9 cellular contexts compared by ENCODE assay signal in the genomic region with DNA sequence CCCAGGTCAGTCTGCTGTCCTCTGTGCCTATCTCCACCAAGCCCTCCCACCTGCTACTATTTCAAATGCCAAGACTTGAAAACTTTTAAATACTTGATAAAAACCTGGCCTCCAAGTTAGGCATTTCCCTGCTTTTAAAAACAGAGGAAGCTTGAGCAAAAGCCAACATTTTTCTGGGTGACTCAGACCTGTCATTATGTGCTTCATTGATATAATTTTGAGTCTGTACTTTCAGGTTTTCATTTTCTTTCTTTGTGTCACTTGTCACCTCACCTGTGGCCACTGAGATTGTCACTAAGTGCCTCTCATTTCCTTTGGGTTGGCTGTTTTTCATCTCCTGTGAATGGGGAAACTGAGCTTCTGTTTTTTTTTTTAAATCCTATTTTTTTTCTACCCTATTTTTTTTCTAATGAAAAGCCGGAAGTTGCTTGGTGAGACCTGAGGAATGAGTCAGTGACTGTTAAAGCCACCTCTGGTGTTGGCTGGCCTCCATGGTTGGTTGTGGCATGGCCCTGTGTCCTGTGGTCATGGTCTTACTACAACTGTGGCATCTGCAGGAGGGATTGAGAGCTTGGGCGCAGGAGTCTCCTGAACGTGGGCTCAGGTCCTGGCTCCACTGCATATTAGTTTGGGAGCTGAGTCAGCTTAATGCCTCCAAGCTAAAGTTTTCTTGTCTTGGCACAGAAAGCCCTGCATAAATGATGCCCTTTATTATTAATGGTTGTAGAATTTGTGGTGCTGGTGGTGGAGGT. TPM values are rescaled to one million over a fixed set of nuclear protein-coding genes. Genes with fewer than 3 reads are reported as not detected.
DNase-seq lines count a peak whose midpoint lies in the region; ATAC-seq, FAIRE-seq and TF ChIP-seq lines count a peak whose summit lies in the region.
"Had no signal": no experiment of that assay in that cellular context is flagged by ENCODE, and none has a peak within 500 bp of the region (broad histone marks: within the 10 kb centered on the region; RNA-seq: fewer than 3 reads in every experiment).

No MANE protein-coding gene starts in this region.

- in situ Hi-C loops in HepG2 (cut with HindIII; ENCODE audit: extremely low pct_ligation_motif_present, low pct_unique_long_range_greater_than_20kb), result no loop called here

- TF ChIP-seq EP300 in HepG2 (IDR thresholded peaks at IDR 0.05; ENCODE audit: low read depth in 2 of 2, low read length in 2 of 2) (no peak), HepG2 (CRISPR knock-in tag; IDR thresholded peaks at IDR 0.05; ENCODE audit: borderline replicate concordance) (no peak)

- peak; percentile 73 for DNase-seq in EH (ENCODE audit: low read depth)
- peak; percentile 57 for DNase-seq in HK-2 (ENCODE audit: unreplicated experiment)
- no peak for DNase-seq in activated T-helper 2 cell treated with anti-CD3 and anti-CD28 coated beads, Interferon-gamma antibody, Interleukin-2, Interleukin-4, amounts not matched to agents 10 μg/mL and 5 μg/mL and 100 μg/mL, durations not matched to agents 14 hours and 24 hours and 36 hours (ENCODE audit: low spot score)
- DNase-seq in HepG2 (ENCODE audit: low spot score), result no peak
- no peak for DNase-seq in COLO829 (ENCODE audit: low spot score)
- DNase-seq in activated effector memory CD4-positive, alpha-beta T cell treated with Interleukin-2 at 50 U/mL for 16 hours, result no peak
- no peak for DNase-seq in HPDE6-E6E7 (ENCODE audit: extremely low spot score)

- peak overlapping the region; percentile 48 for H3K27ac Mint-ChIP-seq in activated T-helper 2 cell treated with anti-CD3 and anti-CD28 coated beads, Interferon-gamma antibody, Interleukin-2, Interleukin-4, amounts not matched to agents 10 μg/mL and 5 μg/mL and 100 μg/mL, durations not matched to agents 14 hours and 24 hours and 36 hours

- no peak for TF ChIP-seq CTCF in HepG2 (CRISPR knock-in tag; IDR thresholded peaks at IDR 0.05)

- H2AFZ ChIP-seq in HepG2 (ENCODE audit: low read length), result no peak overlapping the region

- H3K27me3 Mint-ChIP-seq in activated T-helper 2 cell treated with anti-CD3 and anti-CD28 coated beads, Interferon-gamma antibody, Interleukin-2, Interleukin-4, amounts not matched to agents 10 μg/mL and 5 μg/mL and 100 μg/mL, durations not matched to agents 14 hours and 24 hours and 36 hours (ENCODE audit: low read depth), result no peaks in the 10 kb centered on the region

- no peak for TF ChIP-seq POLR2A in HepG2 (IDR thresholded peaks at IDR 0.05; ENCODE audit: insufficient read depth in 1 of 2, low read depth in 2 of 2, low read length in 2 of 2)

- peaks cover 98% of the 10 kb centered on the region for H3K4me1 ChIP-seq in HepG2 (ENCODE audit: insufficient read depth, low read length)

- no peaks in the 10 kb centered on the region for H3K36me3 ChIP-seq in HepG2 (replicated peaks in 1 of 2; ENCODE audit: control insufficient read depth in 1 of 2, insufficient read depth in 2 of 2, low read length in 2 of 2)

- intact Hi-C loops in activated T-helper 2 cell treated with anti-CD3 and anti-CD28 coated beads, Interferon-gamma antibody, Interleukin-2, Interleukin-4, amounts not matched to agents 10 μg/mL and 5 μg/mL and 100 μg/mL, durations not matched to agents 14 hours and 24 hours and 36 hours (cut with micrococcal nuclease), result loop anchor here (1.0 to 10.0 kb wide), 4 partner anchors 16 to 526 kb away; no protein-coding TSS in a partner anchor
- intact Hi-C loops in HepG2 (cut with micrococcal nuclease; ENCODE audit: unreplicated experiment), result no loop called here

- H3K36me3 Mint-ChIP-seq in activated T-helper 2 cell treated with anti-CD3 and anti-CD28 coated beads, Interferon-gamma antibody, Interleukin-2, Interleukin-4, amounts not matched to agents 10 μg/mL and 5 μg/mL and 100 μg/mL, durations not matched to agents 14 hours and 24 hours and 36 hours (ENCODE audit: low read depth), result no peaks in the 10 kb centered on the region

- H3K27ac ChIP-seq in HepG2 (ENCODE audit: extremely low read length, insufficient read depth, low read length), result no peak overlapping the region

- no TSS peak for BruUV-seq in HepG2 (replicated peaks; lab: Mats Ljungman, UMichigan)

- H3K4me3 ChIP-seq in HepG2 (replicated peaks in 1 of 3; ENCODE audit: insufficient read depth in 1 of 3, low read depth in 2 of 3, low read length in 3 of 3), result no peak overlapping the region

- 91% methylated on average over 3 of the region's 3 CpGs for WGBS in HepG2 (ENCODE audit: low lambda C conversion rate)

- no peak overlapping the region for H3K4me2 ChIP-seq in HepG2 (ENCODE audit: low read depth, low read length)

- no peak for FAIRE-seq in HepG2 (lab: Jason Lieb, UNC)
- FAIRE-seq: H1 had no signal

- no peak overlapping the region for H3K9ac ChIP-seq in HepG2 (ENCODE audit: insufficient read depth, low read depth, low read length)

- H3K4me3 Mint-ChIP-seq in activated T-helper 2 cell treated with anti-CD3 and anti-CD28 coated beads, Interferon-gamma antibody, Interleukin-2, Interleukin-4, amounts not matched to agents 10 μg/mL and 5 μg/mL and 100 μg/mL, durations not matched to agents 14 hours and 24 hours and 36 hours (ENCODE audit: low read depth), result no peak overlapping the region

- H4K20me1 ChIP-seq in HepG2 (ENCODE audit: insufficient read depth, low read length), result no peaks in the 10 kb centered on the region

- TF ChIP-seq RAD21 in HepG2 (CRISPR knock-in tag; IDR thresholded peaks at IDR 0.05), result no peak

- H3K9me3 Mint-ChIP-seq in activated T-helper 2 cell treated with anti-CD3 and anti-CD28 coated beads, Interferon-gamma antibody, Interleukin-2, Interleukin-4, amounts not matched to agents 10 μg/mL and 5 μg/mL and 100 μg/mL, durations not matched to agents 14 hours and 24 hours and 36 hours, result no peaks in the 10 kb centered on the region

- H3K4me1 Mint-ChIP-seq in activated T-helper 2 cell treated with anti-CD3 and anti-CD28 coated beads, Interferon-gamma antibody, Interleukin-2, Interleukin-4, amounts not matched to agents 10 μg/mL and 5 μg/mL and 100 μg/mL, durations not matched to agents 14 hours and 24 hours and 36 hours (ENCODE audit: low read depth), result peaks cover 73% of the 10 kb centered on the region

- no peaks in the 10 kb centered on the region for H3K9me3 ChIP-seq in HepG2 (ENCODE audit: low read length)

- H3K27me3 ChIP-seq in HepG2 (ENCODE audit: control insufficient read depth in 1 of 2, insufficient read depth in 2 of 2, low read length in 2 of 2), result no peaks in the 10 kb centered on the region

- POLR2A ChIA-PET in HepG2 (lab: Yijun Ruan, JAX), result no interaction called here

- CTCF ChIA-PET in HepG2 (lab: Yijun Ruan, JAX; ENCODE audit: low intra/inter-chr PET ratio, low total read pairs), result no interaction called here

- ATAC-seq in HepG2, result no peak
- ATAC-seq in HG03045 (IDR thresholded peaks at IDR 0.05; ENCODE audit: unreplicated experiment), result no peak

- H3K79me2 ChIP-seq in HepG2 (ENCODE audit: insufficient read depth, low read length), result peaks cover 31% of the 10 kb centered on the region

TF ChIP-seq in HepG2, 621 proteins besides CTCF, POLR2A, EP300 and RAD21:
- TF ChIP-seq MAFK (conservative IDR thresholded peaks at IDR 0.05 in 1 of 2, IDR thresholded peaks at IDR 0.05 in 1 of 2; ENCODE audit: low read length in 2 of 2), result peak; percentile 51 to 58; a peak in 2 of 4 replicates
- TF ChIP-seq ZNF891 (CRISPR knock-in tag; IDR thresholded peaks at IDR 0.05), result no peak

RNA-seq across cellular contexts. Expression of a gene that starts 56.7 kb away (rescaled TPM):
- 13.6 and 15.1 TPM in 2 replicates for total RNA-seq in activated T-helper 2 cell treated with anti-CD3 and anti-CD28 coated beads, Interferon-gamma antibody, Interleukin-2, Interleukin-4, amounts not matched to agents 10 μg/mL and 5 μg/mL and 100 μg/mL, durations not matched to agents 14 hours and 24 hours and 36 hours
- 11.9 and 18.2 TPM in 2 replicates for total RNA-seq in HepG2 (2016; rRNA removed; fragmentation: Illumina TruSeq; extraction: Trizol)
- 19.7 and 23.1 TPM in 2 replicates for total RNA-seq in HepG2 (2016; cell fraction: cytosol; rRNA removed; fragmentation: Illumina TruSeq; extraction: Trizol; ENCODE audit: low read depth)
- total RNA-seq in HepG2 (2016; cell fraction: insoluble cytoplasmic fraction; rRNA removed; fragmentation: Illumina TruSeq; extraction: Trizol), result 13.7 and 16.7 TPM in 2 replicates
- total RNA-seq in HepG2 (2016; cell fraction: membrane; rRNA removed; fragmentation: Illumina TruSeq; extraction: Trizol), result 6.8 and 8.5 TPM in 2 replicates
- total RNA-seq in HepG2 (2016; cell fraction: nucleus; rRNA removed; fragmentation: Illumina TruSeq; extraction: Trizol), result 81.5 and 87.1 TPM in 2 replicates
- polyA plus RNA-seq in HepG2 (2011; rRNA removed), result 9.1 and 9.6 TPM in 2 replicates
- polyA plus RNA-seq in HepG2 (2011; cell fraction: cytosol; rRNA removed), result 2.5 and 2.7 TPM in 2 replicates
- polyA plus RNA-seq in HepG2 (2011; cell fraction: nucleus; rRNA removed), result 27.9 and 47.7 TPM in 2 replicates
- polyA plus RNA-seq in HepG2 (2012), result 8.8 and 10.3 TPM in 2 replicates
- polyA plus RNA-seq in HepG2 (2016; cell fraction: cytosol; fragmentation: Illumina TruSeq; extraction: Trizol; ENCODE audit: low read depth), result 0.63 and 0.71 TPM in 2 replicates
- polyA plus RNA-seq in HepG2 (2016; cell fraction: insoluble cytoplasmic fraction; fragmentation: Illumina TruSeq; extraction: Trizol; ENCODE audit: low read depth), result 8.9 and 9.9 TPM in 2 replicates
- 1.4 and 1.7 TPM in 2 replicates for polyA plus RNA-seq in HepG2 (2016; cell fraction: membrane; fragmentation: Illumina TruSeq; extraction: Trizol; ENCODE audit: low read depth)
- 34.1 and 38.4 TPM in 2 replicates for polyA plus RNA-seq in HepG2 (2016; cell fraction: nucleus; fragmentation: Illumina TruSeq; extraction: Trizol; ENCODE audit: insufficient read depth, low read depth)
- 7.2 and 23.4 TPM in 2 replicates for polyA minus RNA-seq in HepG2 (2011; rRNA and poly(A)+ RNA removed; ENCODE audit: low replicate concordance)
- 6.4 TPM in 2 replicates for polyA minus RNA-seq in HepG2 (2011; cell fraction: cytosol; rRNA and poly(A)+ RNA removed)
- polyA minus RNA-seq in HepG2 (2011; cell fraction: nucleus; rRNA and poly(A)+ RNA removed), result 87.8 and 98.5 TPM in 2 replicates

Comparison
In these comparisons a context has a peak if more than half of its experiments do, and no peak if none do; other contexts are left out.
1. DNase-seq: peak in EH (single experiment) and HK-2 (single experiment); none in activated T-helper 2 cell treated with anti-CD3 and anti-CD28 coated beads, Interferon-gamma antibody, Interleukin-2, Interleukin-4, amounts not matched to agents 10 μg/mL and 5 μg/mL and 100 μg/mL, durations not matched to agents 14 hours and 24 hours and 36 hours (single experiment), HepG2 (single experiment), COLO829 (single experiment), activated effector memory CD4-positive, alpha-beta T cell treated with Interleukin-2 at 50 U/mL for 16 hours (single experiment) and HPDE6-E6E7 (single experiment).